1 cellular context compared by ENCODE assay signal in the genomic region with DNA sequence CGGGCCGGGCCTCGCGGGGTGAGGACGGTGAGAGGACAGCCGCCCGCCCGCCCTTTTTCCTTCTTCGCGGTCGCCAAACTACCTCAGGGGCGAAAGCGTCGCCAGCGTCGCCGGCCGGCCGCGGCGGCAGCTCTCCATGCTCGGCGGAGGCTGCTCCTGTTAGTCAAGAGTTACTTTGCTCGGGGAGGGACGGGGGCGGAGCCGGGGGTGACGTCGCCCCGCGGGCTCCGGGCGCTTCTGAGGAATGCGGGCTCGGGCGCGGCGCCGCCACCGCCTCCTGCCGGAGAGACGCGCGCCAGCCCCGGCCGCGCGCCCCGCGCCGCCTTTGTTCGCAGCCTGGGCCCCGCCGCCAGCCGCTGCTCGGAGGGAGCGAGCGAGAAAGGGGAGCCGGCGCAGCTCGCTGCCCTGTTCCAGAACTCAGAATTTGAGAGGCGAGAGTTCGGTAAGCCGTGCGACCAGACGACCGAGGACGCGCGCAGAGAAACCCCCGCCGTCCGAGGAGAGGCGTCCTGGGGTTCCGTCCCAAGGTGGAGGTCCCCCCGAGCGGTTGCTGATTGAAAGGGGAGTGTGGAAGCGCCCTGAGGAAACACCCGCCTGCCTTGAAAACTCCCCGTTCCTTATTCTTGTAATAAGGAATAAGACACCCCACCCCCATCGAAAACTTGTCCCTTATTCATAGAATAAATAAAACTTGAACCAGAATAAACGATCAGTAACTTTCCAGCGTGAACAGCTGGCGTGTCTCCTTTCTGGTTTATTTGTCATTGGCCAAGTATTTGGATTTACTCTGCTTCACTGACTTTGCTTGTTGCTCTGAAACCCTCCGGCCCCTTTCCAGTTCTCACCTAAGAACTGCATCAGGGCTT.
A peak's percentile ranks its signal among the peaks of the same experiment; 100 is the strongest.
TF ChIP-seq lines count a peak whose summit lies in the region.

PTPRK (minus strand) TSS at position 164 of the 866 bp plus-strand sequence. CDS start 241 bp downstream, outside the sequence.

TF ChIP-seq in IMR-90, 13 proteins besides CTCF, POLR2A, EP300 and RAD21:
- TF ChIP-seq SMC3 (IDR thresholded peaks at IDR 0.05; ENCODE audit: low read depth, low read length) (peak; percentile 55), MAZ (IDR thresholded peaks at IDR 0.05; ENCODE audit: borderline replicate concordance, low read depth, low read length) (peak; percentile 62; the same call in 1 of the 2 replicates), BHLHE40 (IDR thresholded peaks at IDR 0.05; ENCODE audit: low read depth, low read length) (no peak), MXI1 (IDR thresholded peaks at IDR 0.05; ENCODE audit: borderline replicate concordance, low read depth, low read length) (peak; percentile 54; the same call in 1 of the 2 replicates)
